Comparison of ENCODE assay signal across 18 cellular contexts in genomic region chr1:29893036-29893723, GRCh38.
DNase-seq lines count a peak whose midpoint lies in the region; ATAC-seq, FAIRE-seq and TF ChIP-seq lines count a peak whose summit lies in the region.
"Had no signal": no experiment of that assay in that cellular context is flagged by ENCODE, and none has a peak within 500 bp of the region (broad histone marks: within the 10 kb centered on the region; RNA-seq: fewer than 3 reads in every experiment).

No MANE protein-coding gene starts in this region.

- H3K4me2 ChIP-seq in SK-N-SH (no peak overlapping the region), H1 (ENCODE audit: insufficient read depth in 1 of 2, low read depth in 2 of 2, low read length in 2 of 2) (no peak overlapping the region)
- H3K4me2 ChIP-seq: PC-9 had no signal

- WGBS in SK-N-SH (ENCODE audit: low lambda C conversion rate), result 34% methylated on average over 5 of the region's 7 CpGs
- 75% methylated on average over 7 of the region's 7 CpGs; no CpG with 5 or more reads in 1 of the 2 experiments for WGBS in H1 (ENCODE audit: extremely low coverage in 1 of 2, insufficient coverage in 1 of 2, insufficient read length in 1 of 2, insufficient replicate concordance in 2 of 2, low coverage in 1 of 2, low lambda C conversion rate in 2 of 2, missing lambda C conversion rate in 1 of 2), 2 experiments

- H3K9ac ChIP-seq in SK-N-SH (no peak overlapping the region), H1 (replicated peaks in 1 of 4; ENCODE audit: extremely low read depth in 1 of 4, low read depth in 3 of 4, low read length in 3 of 4) (no peak overlapping the region)

- CTCF ChIA-PET in SK-N-SH (lab: Yijun Ruan, JAX), result interaction anchor here (0.9 to 1.4 kb wide), 3 partner anchors 12 to 192 kb away, joined by 3 read pairs; no protein-coding TSS in a partner anchor
- CTCF ChIA-PET in H1 (lab: Charles Lee; ENCODE audit: partially characterized antibody), result no interaction called here

- no peak overlapping the region for H2BK20ac ChIP-seq in H1 (ENCODE audit: low read length)

- H4K8ac ChIP-seq in H1 (ENCODE audit: extremely low read depth, insufficient read depth, low read length), result no peak overlapping the region

- H3K9me3 ChIP-seq in SK-N-SH (no peaks in the 10 kb centered on the region), H1 (ENCODE audit: insufficient read depth in 2 of 2, low read depth in 1 of 2, low read length in 1 of 2) (no peaks in the 10 kb centered on the region)
- H3K9me3 ChIP-seq: SJSA1 had no signal

- no peak overlapping the region for H2AK5ac ChIP-seq in H1 (ENCODE audit: low read depth, low read length)

- H2AFZ ChIP-seq in SK-N-SH (ENCODE audit: low read depth) (no peak overlapping the region), H1 (ENCODE audit: low read length) (no peak overlapping the region)
- H2AFZ ChIP-seq: PC-9 had no signal

- H3K9me2 ChIP-seq in SK-N-SH, result no peaks in the 10 kb centered on the region

- no peak overlapping the region for H3K14ac ChIP-seq in H1 (ENCODE audit: insufficient read length)

- POLR2A ChIA-PET in SK-N-SH (lab: Yijun Ruan, JAX) (no interaction called here), H1 (lab: Charles Lee; ENCODE audit: partially characterized antibody) (no interaction called here)

- TF ChIP-seq EP300 in SK-N-SH (IDR thresholded peaks at IDR 0.05; ENCODE audit: borderline replicate concordance in 1 of 2, low read depth in 1 of 2, low read length in 1 of 2) (no peak), H1 (IDR thresholded peaks at IDR 0.05; ENCODE audit: borderline replicate concordance in 1 of 2, low read depth in 2 of 2, low read length in 2 of 2) (no peak)

- TF ChIP-seq CTCF in SK-N-SH (IDR thresholded peaks at IDR 0.05) (no peak), H1 (IDR thresholded peaks at IDR 0.05; ENCODE audit: control extremely low read depth in 1 of 3, insufficient read depth in 1 of 3, low read depth in 1 of 3, low read length in 3 of 3) (no peak), type B pancreatic cell (conservative IDR thresholded peaks at IDR 0.05) (no peak)

- no peak for TF ChIP-seq POLR2A in H1 (IDR thresholded peaks at IDR 0.05; ENCODE audit: control extremely low read depth in 1 of 2, low read depth in 2 of 2, low read length in 2 of 2)

- no peaks in the 10 kb centered on the region for H3K36me3 Mint-ChIP-seq in type B pancreatic cell
- H3K36me3 Mint-ChIP-seq: CD14-positive monocyte had no signal

- no peak overlapping the region for H2BK5ac ChIP-seq in H1 (ENCODE audit: low read depth, low read length)

- no peak overlapping the region for H4K5ac ChIP-seq in H1 (ENCODE audit: insufficient read length, low read depth, low read length)

- H3K56ac ChIP-seq in H1 (replicated peaks; ENCODE audit: insufficient read length, low read depth, low read length), result no peak overlapping the region

- H3K4me3 ChIP-seq in SK-N-SH (ENCODE audit: low read depth in 2 of 2, low read length in 1 of 2) (no peak overlapping the region), H1 (ENCODE audit: extremely low read depth in 1 of 4, insufficient read depth in 2 of 4, low read depth in 3 of 4, low read length in 4 of 4) (no peak overlapping the region)
- H3K4me3 ChIP-seq in Jurkat, Clone E6-1 (ENCODE audit: low read length), result no peak overlapping the region
- H3K4me3 ChIP-seq: PC-9, SJSA1 had no signal

- FAIRE-seq in H1 (lab: Jason Lieb, UNC), result no peak
- FAIRE-seq: H54 had no signal

- 0 out of 2 replicates have a peak, but pooled peaks cover 2% of the 10 kb centered on the region for H3K23me2 ChIP-seq in H1 (ENCODE audit: low read depth, low read length)

- H4K20me1 ChIP-seq in SK-N-SH (ENCODE audit: insufficient read depth), result no peaks in the 10 kb centered on the region
- no peaks in the 10 kb centered on the region for H4K20me1 ChIP-seq in H1 (replicated peaks in 1 of 2; ENCODE audit: control insufficient read depth in 1 of 2, insufficient read depth in 2 of 2, low read length in 2 of 2)

- intact Hi-C loops in sciatic nerve (cut with DNase I), result no loop called here

- no peaks in the 10 kb centered on the region for H3K79me2 ChIP-seq in SK-N-SH (ENCODE audit: insufficient read depth)
- H3K79me2 ChIP-seq in H1 (ENCODE audit: control insufficient read depth in 1 of 2, insufficient read depth in 2 of 2, low read length in 2 of 2), result no peaks in the 10 kb centered on the region

- no peaks in the 10 kb centered on the region for H3K9me3 Mint-ChIP-seq in type B pancreatic cell

- H3K27ac Mint-ChIP-seq in type B pancreatic cell, result no peak overlapping the region
- H3K27ac Mint-ChIP-seq: CD14-positive monocyte had no signal

- no peak overlapping the region for H4K91ac ChIP-seq in H1 (replicated peaks; ENCODE audit: insufficient read length, low read length)

- no peak overlapping the region for H2BK120ac ChIP-seq in H1 (replicated peaks; ENCODE audit: low read depth, low read length)

- H3K27ac ChIP-seq in SK-N-SH (ENCODE audit: low read depth in 2 of 2, low read length in 1 of 2) (no peak overlapping the region), H1 (ENCODE audit: low read depth, low read length) (no peak overlapping the region)
- H3K27ac ChIP-seq: HL-60, PC-9, SJSA1 had no signal

- H3K27me3 Mint-ChIP-seq in type B pancreatic cell, result peaks cover 60% of the 10 kb centered on the region

- no peaks in the 10 kb centered on the region for H3F3A ChIP-seq in SK-N-SH (replicated peaks; ENCODE audit: insufficient read depth)

- H3K79me1 ChIP-seq in H1 (ENCODE audit: low read depth, low read length), result no peaks in the 10 kb centered on the region

- no peak overlapping the region for H3K4me3 Mint-ChIP-seq in type B pancreatic cell
- H3K4me3 Mint-ChIP-seq: CD14-positive monocyte had no signal

- H3K4me1 Mint-ChIP-seq in type B pancreatic cell (ENCODE audit: unreplicated experiment), result no peaks in the 10 kb centered on the region

- H3K27me3 ChIP-seq in SK-N-SH (ENCODE audit: insufficient read depth) (no peaks in the 10 kb centered on the region), H1 (replicated peaks in 1 of 4; ENCODE audit: control insufficient read depth in 3 of 4, extremely low read depth in 1 of 4, insufficient read depth in 3 of 4, low read length in 3 of 4) (no peaks in the 10 kb centered on the region)

- H3K4me1 ChIP-seq in SK-N-SH (ENCODE audit: control insufficient read depth in 1 of 2, insufficient read depth in 2 of 2, low read depth in 1 of 2, low read length in 1 of 2) (no peaks in the 10 kb centered on the region; a peak in 1 of 4 replicates), H1 (replicated peaks in 1 of 4; ENCODE audit: control insufficient read depth in 3 of 4, insufficient read depth in 4 of 4, low read length in 3 of 4) (peaks cover 0 to 11% (median 1%) of the 10 kb centered on the region in 4 experiments; a peak in 3 of 7 replicates)
- H3K4me1 ChIP-seq: SJSA1 had no signal

- no peak overlapping the region for H3K18ac ChIP-seq in H1 (ENCODE audit: extremely low read depth, low read length)

- H3K36me3 ChIP-seq in SK-N-SH (replicated peaks in 1 of 2; ENCODE audit: control insufficient read depth in 1 of 2, insufficient read depth in 2 of 2, low read length in 1 of 2), result no peaks in the 10 kb centered on the region
- no peaks in the 10 kb centered on the region for H3K36me3 ChIP-seq in H1 (ENCODE audit: control insufficient read depth in 2 of 4, insufficient read depth in 4 of 4, low read length in 3 of 4)
- H3K36me3 ChIP-seq: SJSA1 had no signal

- H2BK15ac ChIP-seq in H1 (ENCODE audit: low read length), result no peak overlapping the region

- peak; percentile 22 for DNase-seq in SK-N-SH
- DNase-seq in Jurkat, Clone E6-1 (ENCODE audit: low read depth, low spot score), result peak; percentile 11
- DNase-seq in H1 (ENCODE audit: low read depth in 1 of 2, low spot score in 2 of 2), result no peak
- peak; percentile 47 for DNase-seq in type B pancreatic cell (ENCODE audit: extremely low spot score, unreplicated experiment)
- DNase-seq in sciatic nerve (ENCODE audit: low spot score), result no peak
- DNase-seq in NK-92 treated with Interleukin-12 subunit alpha and Interleukin-12 subunit beta, amount 100 ng/mL, for 24 hours (lab: John Stamatoyannopoulos, UW), result no peak
- DNase-seq: MV-4-11, NCI-H1417 treated with DMSO at 0.1 percent for 48 hours, NCI-H2081, NCI-H345, NCI-H526, PC-9 had no signal

- H3K23ac ChIP-seq in H1 (ENCODE audit: insufficient read length), result no peak overlapping the region

- H3K4ac ChIP-seq in H1 (replicated peaks; ENCODE audit: insufficient read length, low read depth, low read length), result no peak overlapping the region

- TF ChIP-seq RAD21 in SK-N-SH (IDR thresholded peaks at IDR 0.05; ENCODE audit: low read length) (no peak), H1 (IDR thresholded peaks at IDR 0.05 in 1 of 2, conservative IDR thresholded peaks at IDR 0.05 in 1 of 2; ENCODE audit: low read depth in 2 of 2, low read length in 2 of 2) (no peak)

- ATAC-seq in SK-N-SH treated with all-trans-retinoic acid at 6 μM for 48 hours (no peak), sciatic nerve (no peak), HG02610 (IDR thresholded peaks at IDR 0.05; ENCODE audit: unreplicated experiment) (no peak)

- 0 out of 2 replicates have a peak overlapping the region, but pooled peaks have one; percentile 39 for H2BK12ac ChIP-seq in H1 (ENCODE audit: low read depth, low read length)

TF ChIP-seq in SK-N-SH, 30 proteins besides CTCF, POLR2A, EP300 and RAD21 (continues in another document):
- TF ChIP-seq RCOR1 (IDR thresholded peaks at IDR 0.05; ENCODE audit: low read length), result no peak
- no peak for TF ChIP-seq FOXM1 (IDR thresholded peaks at IDR 0.05; ENCODE audit: low read depth)

TF ChIP-seq in SK-N-SH treated with all-trans-retinoic acid at 6 μM for 48 hours, 23 proteins besides CTCF, POLR2A, EP300 and RAD21:
- TF ChIP-seq SNAI2 (CRISPR knock-in tag; IDR thresholded peaks at IDR 0.05), result no peak
- TF ChIP-seq TCF4 (CRISPR knock-in tag; IDR thresholded peaks at IDR 0.05; ENCODE audit: borderline replicate concordance), result no peak
- TF ChIP-seq ARNTL (CRISPR knock-in tag; IDR thresholded peaks at IDR 0.05; ENCODE audit: borderline replicate concordance, low read depth), result no peak
- TF ChIP-seq TOX (CRISPR knock-in tag; IDR thresholded peaks at IDR 0.05; ENCODE audit: borderline replicate concordance), result no peak
- no peak for TF ChIP-seq RARB (CRISPR knock-in tag; IDR thresholded peaks at IDR 0.05)
- no peak for TF ChIP-seq ZFP3 (CRISPR knock-in tag; IDR thresholded peaks at IDR 0.05)
- TF ChIP-seq ESRRG (CRISPR knock-in tag; IDR thresholded peaks at IDR 0.05), result no peak

TF ChIP-seq in H1, 55 proteins besides CTCF, POLR2A, EP300 and RAD21:
- TF ChIP-seq RBBP5 (IDR thresholded peaks at IDR 0.05; ENCODE audit: borderline replicate concordance, low read depth, low read length) (no peak), BRCA1 (IDR thresholded peaks at IDR 0.05; ENCODE audit: low read depth, low read length) (no peak), SP1 (IDR thresholded peaks at IDR 0.05; ENCODE audit: low read depth, low read length) (no peak), ASH2L (IDR thresholded peaks at IDR 0.05; ENCODE audit: low read length) (no peak), KDM4A (IDR thresholded peaks at IDR 0.05; ENCODE audit: low read depth, low read length, severe bottlenecking) (no peak), MAFK (IDR thresholded peaks at IDR 0.05; ENCODE audit: low read depth, low read length) (no peak), SRF (IDR thresholded peaks at IDR 0.05; ENCODE audit: low read depth, low read length) (no peak), SP4 (IDR thresholded peaks at IDR 0.05; ENCODE audit: low read length) (no peak)

Comparison
In these comparisons a context has a peak if more than half of its experiments do, and no peak if none do; other contexts are left out.
1. DNase-seq: peak in SK-N-SH (single experiment), Jurkat, Clone E6-1 (single experiment) and type B pancreatic cell (single experiment); none in H1 (0 of 2), sciatic nerve (single experiment) and NK-92 treated with Interleukin-12 subunit alpha and Interleukin-12 subunit beta, amount 100 ng/mL, for 24 hours (single experiment).